ENCODE assay signal across 9 cellular contexts in the genomic region with DNA sequence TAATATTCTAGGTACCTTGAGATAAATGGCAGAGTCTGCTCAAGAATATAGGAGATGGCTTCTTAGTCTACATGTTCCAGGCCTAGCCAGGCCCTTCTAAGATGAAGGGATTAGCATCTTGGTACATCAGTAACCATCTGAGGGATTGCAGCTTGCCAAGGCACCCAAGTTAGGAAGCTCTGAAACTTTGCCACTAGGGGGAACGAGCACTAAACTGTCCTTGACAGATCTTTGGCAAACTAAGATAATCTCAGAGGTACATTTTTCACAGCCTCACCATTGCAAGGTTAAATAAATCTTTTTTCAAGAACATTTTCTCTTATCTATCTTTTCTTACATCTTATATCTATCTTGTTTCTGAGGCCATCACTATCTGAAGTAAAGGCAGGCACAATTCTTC.
DNase-seq lines count a peak whose midpoint lies in the region; ATAC-seq, FAIRE-seq and TF ChIP-seq lines count a peak whose summit lies in the region.
"Had no signal": no experiment of that assay in that cellular context is flagged by ENCODE, and none has a peak within 500 bp of the region (broad histone marks: within the 10 kb centered on the region; RNA-seq: fewer than 3 reads in every experiment).

No MANE protein-coding gene starts in this region.

- ATAC-seq in GM18867 (IDR thresholded peaks at IDR 0.05; ENCODE audit: unreplicated experiment) = peak; percentile 52
- ATAC-seq: stimulated activated effector memory CD8-positive, alpha-beta T cell treated with anti-CD3 and anti-CD28 coated beads, Interleukin-12 subunit alpha, Interleukin-12 subunit beta, amount 100 ng/mL, for 72 hours had no signal

- H3K4me3 ChIP-seq in AG09309 (ENCODE audit: control insufficient read depth, low read depth, low read length) (no peak overlapping the region), lower leg skin (ENCODE audit: low read depth, poor library complexity, severe bottlenecking) (no peak overlapping the region), coronary artery (no peak overlapping the region)

- H3K27ac ChIP-seq in coronary artery = no peak overlapping the region

- DNase-seq in AG09309 (ENCODE audit: low read depth) = no peak
- DNase-seq in RPMI8226 = peak; percentile 48
- peak; percentile 2 for DNase-seq in glomerular visceral epithelial cell (ENCODE audit: extremely low spot score)
- no peak for DNase-seq in NCI-H2107 treated with DMSO at 0.1 percent for 48 hours (lab: John Stamatoyannopoulos, UW; ENCODE audit: unreplicated experiment)
- no peak for DNase-seq in GM19239 (ENCODE audit: insufficient read length, low spot score)
- DNase-seq in lower leg skin (ENCODE audit: low spot score in 2 of 2) = no peak
- DNase-seq in coronary artery (ENCODE audit: low spot score) = no peak

- no peak for TF ChIP-seq POLR2A in lower leg skin (IDR thresholded peaks at IDR 0.05)

- intact Hi-C loops in lower leg skin (cut with DNase I; ENCODE audit: low total_unique reads) = no loop called here

- TF ChIP-seq CTCF in AG09309 (IDR thresholded peaks at IDR 0.05; ENCODE audit: control insufficient read depth, insufficient read depth, low read depth, low read length, missing control alignments) (peak; percentile 37), lower leg skin (IDR thresholded peaks at IDR 0.05) (no peak), coronary artery (IDR thresholded peaks at IDR 0.05) (no peak)

- no peak for FAIRE-seq in GM19239 (lab: Jason Lieb, UNC)

- WGBS in lower leg skin, 2 donors = 12 to 19% methylated on average over 1 of the region's 1 CpG

Comparison
In these comparisons a context has a peak if more than half of its experiments do, and no peak if none do; other contexts are left out.
1. DNase-seq: peak in RPMI8226 (single experiment) and glomerular visceral epithelial cell (single experiment); none in AG09309 (single experiment), NCI-H2107 treated with DMSO at 0.1 percent for 48 hours (single experiment), GM19239 (single experiment), lower leg skin (0 of 2) and coronary artery (single experiment).